ENCODE assay signal across 14 cellular contexts in genomic region chr11:62295504-62295903, GRCh38. TPM values are rescaled to one million over a fixed set of nuclear protein-coding genes. Genes with fewer than 3 reads are reported as not detected.
A peak's percentile ranks its signal among the peaks of the same experiment; 100 is the strongest.
DNase-seq lines count a peak whose midpoint lies in the region; FAIRE-seq and TF ChIP-seq lines count a peak whose summit lies in the region.
"Had no signal": no experiment of that assay in that cellular context is flagged by ENCODE, and none has a peak within 500 bp of the region (broad histone marks: within the 10 kb centered on the region; RNA-seq: fewer than 3 reads in every experiment).

No MANE protein-coding gene starts in this region.

- H3K4me3 ChIP-seq in A673 (ENCODE audit: low read depth, low read length, poor library complexity, severe bottlenecking), result no peak overlapping the region
- H3K4me3 ChIP-seq in astrocyte (ENCODE audit: insufficient read depth, low read depth, low read length), result no peak overlapping the region
- H3K4me3 ChIP-seq in CD8-positive, alpha-beta memory T cell (ENCODE audit: low read length), result no peak overlapping the region
- no peak overlapping the region for H3K4me3 ChIP-seq in BE2C (ENCODE audit: low read depth, low read length)
- H3K4me3 ChIP-seq: thoracic aorta had no signal

- H3K27me3 Mint-ChIP-seq in astrocyte (ENCODE audit: low read depth, unreplicated experiment), result peaks cover 31% of the 10 kb centered on the region
- H3K27me3 Mint-ChIP-seq in activated naive CD8-positive, alpha-beta T cell treated with anti-CD3 and anti-CD28 coated beads for 36 hours, result peaks cover 13% of the 10 kb centered on the region
- peaks cover 17 to 39% of the 10 kb centered on the region in 2 donors for H3K27me3 Mint-ChIP-seq in CD8-positive, alpha-beta memory T cell

- BruUV-seq in A673 (replicated peaks; lab: Mats Ljungman, UMichigan), result no TSS peak

- TF ChIP-seq EP300 in Ishikawa (IDR thresholded peaks at IDR 0.05; ENCODE audit: borderline replicate concordance), result no peak

- CTCF ChIA-PET in A673 (lab: Charles Lee), result no interaction called here
- CTCF ChIA-PET in CD8-positive, alpha-beta memory T cell (lab: Charles Lee), result no interaction called here

- H3K36me3 Mint-ChIP-seq in astrocyte (ENCODE audit: low read depth, unreplicated experiment), result no peaks in the 10 kb centered on the region
- peaks cover 1% of the 10 kb centered on the region for H3K36me3 Mint-ChIP-seq in activated naive CD8-positive, alpha-beta T cell treated with anti-CD3 and anti-CD28 coated beads for 36 hours
- no peaks in the 10 kb centered on the region for H3K36me3 Mint-ChIP-seq in CD8-positive, alpha-beta memory T cell
- H3K36me3 Mint-ChIP-seq: mesothelial cell of epicardium, T-cell had no signal

- no peaks in the 10 kb centered on the region for H3K4me1 ChIP-seq in A673 (ENCODE audit: insufficient read depth, low read length, poor library complexity, severe bottlenecking)
- H3K4me1 ChIP-seq in astrocyte (ENCODE audit: insufficient read depth, low read length), result no peaks in the 10 kb centered on the region
- no peaks in the 10 kb centered on the region for H3K4me1 ChIP-seq in CD8-positive, alpha-beta memory T cell (ENCODE audit: insufficient read depth, low read length)
- no peaks in the 10 kb centered on the region for H3K4me1 ChIP-seq in BE2C

- no peak for FAIRE-seq in astrocyte (lab: Jason Lieb, UNC)
- FAIRE-seq: endometrium had no signal

- POLR2A ChIA-PET in A673 (lab: Charles Lee; ENCODE audit: low non-redundant PET), result no interaction called here
- POLR2A ChIA-PET in CD8-positive, alpha-beta memory T cell (lab: Charles Lee), result no interaction called here

- peaks cover 34% of the 10 kb centered on the region for H3K27me3 ChIP-seq in A673 (replicated peaks; ENCODE audit: insufficient read depth, low read depth, low read length, poor library complexity)
- no peaks in the 10 kb centered on the region for H3K27me3 ChIP-seq in astrocyte (ENCODE audit: insufficient read depth, low read length)
- no peaks in the 10 kb centered on the region for H3K27me3 ChIP-seq in CD8-positive, alpha-beta memory T cell (ENCODE audit: insufficient read depth, low read length, poor library complexity, severe bottlenecking)
- no peaks in the 10 kb centered on the region for H3K27me3 ChIP-seq in BE2C

- no peaks in the 10 kb centered on the region for H4K20me1 ChIP-seq in astrocyte (ENCODE audit: insufficient read depth, low read length)

- TF ChIP-seq CTCF in A673 (conservative IDR thresholded peaks at IDR 0.05; ENCODE audit: low read depth, low read length) (no peak), astrocyte (IDR thresholded peaks at IDR 0.05; ENCODE audit: insufficient read depth, low read depth, low read length) (no peak), BE2C (IDR thresholded peaks at IDR 0.05; ENCODE audit: low read depth, low read length) (no peak)

- H3K27ac ChIP-seq in A673 (ENCODE audit: low read depth, low read length, poor library complexity, severe bottlenecking), result no peak overlapping the region
- H3K27ac ChIP-seq in astrocyte (ENCODE audit: low read depth, low read length), result no peak overlapping the region
- H3K27ac ChIP-seq in CD8-positive, alpha-beta memory T cell (ENCODE audit: low read depth, low read length), result no peak overlapping the region
- H3K27ac ChIP-seq: thoracic aorta had no signal

- H3K9me3 Mint-ChIP-seq in astrocyte (ENCODE audit: unreplicated experiment), result no peaks in the 10 kb centered on the region
- H3K9me3 Mint-ChIP-seq in activated naive CD8-positive, alpha-beta T cell treated with anti-CD3 and anti-CD28 coated beads for 36 hours, result no peaks in the 10 kb centered on the region
- H3K9me3 Mint-ChIP-seq in CD8-positive, alpha-beta memory T cell, result peaks cover 0 to 3% (median 1%) of the 10 kb centered on the region in 5 donors
- H3K9me3 Mint-ChIP-seq: activated T-helper 17 cell treated with anti-CD3 and anti-CD28 coated beads, Interleukin-2, amount 50 U/mL, for 72 hours; mesothelial cell of epicardium; T-cell had no signal

- no peak overlapping the region for H3K9ac ChIP-seq in astrocyte (ENCODE audit: low read length)

- H3K9me3 ChIP-seq in A673 (ENCODE audit: low read depth, low read length, poor library complexity, severe bottlenecking) (no peaks in the 10 kb centered on the region), astrocyte (ENCODE audit: insufficient read depth, low read depth, low read length) (no peaks in the 10 kb centered on the region), BE2C (no peaks in the 10 kb centered on the region)
- H3K9me3 ChIP-seq in CD8-positive, alpha-beta memory T cell (ENCODE audit: low read length), result no peaks in the 10 kb centered on the region
- H3K9me3 ChIP-seq: thoracic aorta had no signal

- H3K36me3 ChIP-seq in A673 (ENCODE audit: insufficient read depth, low read length, poor library complexity, severe bottlenecking) (no peaks in the 10 kb centered on the region), astrocyte (ENCODE audit: insufficient read depth, low read length) (no peaks in the 10 kb centered on the region), BE2C (no peaks in the 10 kb centered on the region)
- no peaks in the 10 kb centered on the region for H3K36me3 ChIP-seq in CD8-positive, alpha-beta memory T cell (ENCODE audit: insufficient read depth, low read length)
- H3K36me3 ChIP-seq: thoracic aorta had no signal

- no peak overlapping the region for H3K4me2 ChIP-seq in astrocyte (ENCODE audit: low read length)

- H2AFZ ChIP-seq in astrocyte (ENCODE audit: low read depth, low read length), result no peak overlapping the region

- H3K4me1 Mint-ChIP-seq in astrocyte (ENCODE audit: low read depth, unreplicated experiment), result no peaks in the 10 kb centered on the region
- no peaks in the 10 kb centered on the region for H3K4me1 Mint-ChIP-seq in activated naive CD8-positive, alpha-beta T cell treated with anti-CD3 and anti-CD28 coated beads for 36 hours
- H3K4me1 Mint-ChIP-seq in CD8-positive, alpha-beta memory T cell, result no peaks in the 10 kb centered on the region
- H3K4me1 Mint-ChIP-seq: activated T-helper 17 cell treated with anti-CD3 and anti-CD28 coated beads, Interleukin-2, amount 50 U/mL, for 72 hours; mesothelial cell of epicardium; T-cell had no signal

- no peak overlapping the region for H3K27ac Mint-ChIP-seq in astrocyte (ENCODE audit: unreplicated experiment)
- H3K27ac Mint-ChIP-seq in activated naive CD8-positive, alpha-beta T cell treated with anti-CD3 and anti-CD28 coated beads for 36 hours, result no peak overlapping the region
- H3K27ac Mint-ChIP-seq in CD8-positive, alpha-beta memory T cell, result no peak overlapping the region
- H3K27ac Mint-ChIP-seq: activated T-helper 17 cell treated with anti-CD3 and anti-CD28 coated beads, Interleukin-2, amount 50 U/mL, for 72 hours; mesothelial cell of epicardium; T-cell had no signal

- no peak overlapping the region for H3K4me3 Mint-ChIP-seq in astrocyte (ENCODE audit: unreplicated experiment)
- no peak overlapping the region for H3K4me3 Mint-ChIP-seq in activated naive CD8-positive, alpha-beta T cell treated with anti-CD3 and anti-CD28 coated beads for 36 hours
- H3K4me3 Mint-ChIP-seq in CD8-positive, alpha-beta memory T cell, result no peak overlapping the region
- H3K4me3 Mint-ChIP-seq: activated T-helper 17 cell treated with anti-CD3 and anti-CD28 coated beads, Interleukin-2, amount 50 U/mL, for 72 hours; mesothelial cell of epicardium; T-cell had no signal

- intact Hi-C loops in A673 (cut with micrococcal nuclease; ENCODE audit: unreplicated experiment), result no loop called here

- TF ChIP-seq RAD21 in Ishikawa (IDR thresholded peaks at IDR 0.05; ENCODE audit: low read depth), result no peak

- DNase-seq in A673 (ENCODE audit: low spot score), result peak; percentile 33
- DNase-seq in astrocyte (ENCODE audit: low read depth), result peak; percentile 12
- peak; percentile 83 for DNase-seq in islet precursor cell
- DNase-seq in activated naive CD8-positive, alpha-beta T cell treated with anti-CD3 and anti-CD28 coated beads for 36 hours, result no peak
- DNase-seq in CD8-positive, alpha-beta memory T cell, result no peak
- DNase-seq in NCI-H526 treated with DMSO at 0.1 percent for 48 hours (lab: John Stamatoyannopoulos, UW), result no peak
- no peak for DNase-seq in BE2C
- DNase-seq: NCI-H2171, T-cell had no signal

- H3K79me2 ChIP-seq in astrocyte (ENCODE audit: insufficient read depth, low read length), result no peaks in the 10 kb centered on the region

TF ChIP-seq in Ishikawa, 13 proteins besides CTCF, POLR2A, EP300 and RAD21 (continues in another document):
- no peak for TF ChIP-seq YY1 (IDR thresholded peaks at IDR 0.05; ENCODE audit: low read depth)
- TF ChIP-seq ZBTB7A (IDR thresholded peaks at IDR 0.05; ENCODE audit: low read depth), result no peak
- no peak for TF ChIP-seq MAX (IDR thresholded peaks at IDR 0.05)
- no peak for TF ChIP-seq FOXM1 (IDR thresholded peaks at IDR 0.05; ENCODE audit: borderline replicate concordance, low read depth)
- no peak for TF ChIP-seq TAF1 (IDR thresholded peaks at IDR 0.05; ENCODE audit: low read depth)
- TF ChIP-seq CEBPB (IDR thresholded peaks at IDR 0.05), result no peak

RNA-seq across cellular contexts. Expression of gene SCGB1D4, which starts 3.4 kb away (rescaled TPM):
- total RNA-seq in A673 (2021) (not detected in 2 replicates), astrocyte (not detected in 2 replicates)
- not detected for total RNA-seq in activated naive CD8-positive, alpha-beta T cell treated with anti-CD3 and anti-CD28 coated beads for 36 hours
- total RNA-seq in CD8-positive, alpha-beta memory T cell, result not detected
- polyA plus RNA-seq in CD8-positive, alpha-beta memory T cell, result not detected
- polyA plus RNA-seq in BE2C (2012; ENCODE audit: insufficient read depth, insufficient read length, low read depth), result not detected
- total RNA-seq: activated T-helper 17 cell treated with anti-CD3 and anti-CD28 coated beads, Interleukin-2, amount 50 U/mL, for 72 hours; mesothelial cell of epicardium; T-cell; thoracic aorta had no signal

RNA-seq across cellular contexts. Expression of gene SCGB2A2, which starts 25.5 kb away (rescaled TPM):
- total RNA-seq in A673 (2021), result not detected in 2 replicates
- total RNA-seq in astrocyte, result not detected in 2 replicates
- total RNA-seq in activated naive CD8-positive, alpha-beta T cell treated with anti-CD3 and anti-CD28 coated beads for 36 hours, result not detected
- total RNA-seq in CD8-positive, alpha-beta memory T cell, result not detected
- polyA plus RNA-seq in CD8-positive, alpha-beta memory T cell, result not detected
- polyA plus RNA-seq in BE2C (2012; ENCODE audit: insufficient read depth, insufficient read length, low read depth), result not detected
- total RNA-seq: activated T-helper 17 cell treated with anti-CD3 and anti-CD28 coated beads, Interleukin-2, amount 50 U/mL, for 72 hours; mesothelial cell of epicardium; T-cell had no signal

RNA-seq across cellular contexts. Expression of gene ASRGL1, which starts 41.7 kb away (rescaled TPM):
- total RNA-seq in A673 (2021) (37.7 and 40.1 TPM in 2 replicates), astrocyte (2.4 and 3.2 TPM in 2 replicates)
- 10 to 100 TPM; 11.1 to 11.9 TPM for total RNA-seq in activated naive CD8-positive, alpha-beta T cell treated with anti-CD3 and anti-CD28 coated beads for 36 hours
- 1 to 10 TPM; 6.1 to 6.5 TPM for total RNA-seq in CD8-positive, alpha-beta memory T cell
- 2.7 TPM for polyA plus RNA-seq in CD8-positive, alpha-beta memory T cell
- 8.3 TPM for polyA plus RNA-seq in BE2C (2012; ENCODE audit: insufficient read depth, insufficient read length, low read depth)

RNA-seq across cellular contexts. Expression of gene SCGB1D2, which starts 53.5 kb away (rescaled TPM):
- total RNA-seq in A673 (2021), result not detected in 2 replicates
- not detected in 2 replicates for total RNA-seq in astrocyte
- not detected for total RNA-seq in activated naive CD8-positive, alpha-beta T cell treated with anti-CD3 and anti-CD28 coated beads for 36 hours
- not detected for total RNA-seq in CD8-positive, alpha-beta memory T cell
- not detected for polyA plus RNA-seq in CD8-positive, alpha-beta memory T cell
- polyA plus RNA-seq in BE2C (2012; ENCODE audit: insufficient read depth, insufficient read length, low read depth), result not detected
- total RNA-seq: activated T-helper 17 cell treated with anti-CD3 and anti-CD28 coated beads, Interleukin-2, amount 50 U/mL, for 72 hours; mesothelial cell of epicardium; T-cell; thoracic aorta had no signal

Comparison
In these comparisons a context has a peak if more than half of its experiments do, and no peak if none do; other contexts are left out.
1. DNase-seq: peak in A673 (single experiment), astrocyte (single experiment) and islet precursor cell (single experiment); none in activated naive CD8-positive, alpha-beta T cell treated with anti-CD3 and anti-CD28 coated beads for 36 hours (single experiment), CD8-positive, alpha-beta memory T cell (0 of 5), NCI-H526 treated with DMSO at 0.1 percent for 48 hours (single experiment) and BE2C (single experiment).